In the genomic region with DNA sequence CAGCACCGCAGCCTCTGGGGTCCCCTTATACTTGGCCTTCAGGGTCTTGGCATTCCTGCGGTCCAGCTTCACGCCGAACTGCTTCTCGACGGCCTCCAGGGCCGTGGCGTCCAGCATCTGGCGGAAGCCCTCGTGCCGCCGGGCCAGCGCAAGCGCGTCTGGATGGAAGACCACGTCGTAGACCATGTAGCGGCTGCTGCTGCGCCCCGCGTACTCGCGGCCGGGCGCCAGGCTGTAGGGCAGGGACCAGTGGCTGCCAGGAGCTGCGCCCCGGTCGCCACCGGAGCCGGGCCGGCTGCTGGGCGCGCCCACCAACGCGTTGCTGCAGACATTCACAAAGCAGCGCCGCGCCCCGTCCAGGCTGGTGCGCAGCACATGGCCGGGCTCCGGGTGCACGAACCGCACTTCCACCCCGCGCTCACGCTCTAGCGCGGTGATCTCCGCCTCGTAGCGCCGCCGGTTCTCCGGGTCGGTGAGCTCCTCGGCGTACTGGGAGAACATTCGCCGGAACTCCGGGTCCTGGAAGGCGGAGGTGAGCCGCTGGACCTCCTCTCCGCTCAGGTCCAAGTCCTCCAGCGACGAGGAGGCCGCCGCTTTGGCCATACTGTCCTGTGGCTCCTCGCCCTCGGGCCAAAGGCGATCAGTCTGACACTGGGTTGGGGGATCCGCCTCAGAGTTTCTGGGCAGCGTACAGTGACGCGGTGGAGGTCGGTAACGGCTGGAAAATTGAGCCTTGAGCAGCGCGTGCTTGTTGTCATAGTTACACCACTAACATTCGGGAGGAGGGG, we compare ENCODE assay signal across 8 cellular contexts. TPM values are rescaled to one million over a fixed set of nuclear protein-coding genes. Genes with fewer than 3 reads are reported as not detected.
DNase-seq lines count a peak whose midpoint lies in the region; ATAC-seq and TF ChIP-seq lines count a peak whose summit lies in the region.

A gene with protein sequence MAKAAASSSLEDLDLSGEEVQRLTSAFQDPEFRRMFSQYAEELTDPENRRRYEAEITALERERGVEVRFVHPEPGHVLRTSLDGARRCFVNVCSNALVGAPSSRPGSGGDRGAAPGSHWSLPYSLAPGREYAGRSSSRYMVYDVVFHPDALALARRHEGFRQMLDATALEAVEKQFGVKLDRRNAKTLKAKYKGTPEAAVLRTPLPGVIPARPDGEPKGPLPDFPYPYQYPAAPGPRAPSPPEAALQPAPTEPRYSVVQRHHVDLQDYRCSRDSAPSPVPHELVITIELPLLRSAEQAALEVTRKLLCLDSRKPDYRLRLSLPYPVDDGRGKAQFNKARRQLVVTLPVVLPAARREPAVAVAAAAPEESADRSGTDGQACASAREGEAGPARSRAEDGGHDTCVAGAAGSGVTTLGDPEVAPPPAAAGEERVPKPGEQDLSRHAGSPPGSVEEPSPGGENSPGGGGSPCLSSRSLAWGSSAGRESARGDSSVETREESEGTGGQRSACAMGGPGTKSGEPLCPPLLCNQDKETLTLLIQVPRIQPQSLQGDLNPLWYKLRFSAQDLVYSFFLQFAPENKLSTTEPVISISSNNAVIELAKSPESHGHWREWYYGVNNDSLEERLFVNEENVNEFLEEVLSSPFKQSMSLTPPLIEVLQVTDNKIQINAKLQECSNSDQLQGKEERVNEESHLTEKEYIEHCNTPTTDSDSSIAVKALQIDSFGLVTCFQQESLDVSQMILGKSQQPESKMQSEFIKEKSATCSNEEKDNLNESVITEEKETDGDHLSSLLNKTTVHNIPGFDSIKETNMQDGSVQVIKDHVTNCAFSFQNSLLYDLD (minus strand): TSS at position 698 of the 788 bp plus-strand sequence. CDS start 95 bp downstream, at position 603.

- peaks cover 18% of the 10 kb centered on the region for H3K36me3 Mint-ChIP-seq in progenitor cell of endocrine pancreas (ENCODE audit: insufficient read depth)

- H4K20me1 ChIP-seq in HCT116 (ENCODE audit: insufficient read depth): no peaks in the 10 kb centered on the region; the same call in 1 of the 2 replicates

- H3K9ac ChIP-seq in HCT116 (ENCODE audit: low read length) (peak within 1 kb of the TSS; percentile 98), adipocyte (ENCODE audit: low read length) (peak within 1 kb of the TSS; percentile 98)

- TSS peak; percentile 25 for BruUV-seq in HCT116 (replicated peaks; lab: Mats Ljungman, UMichigan)

- CTCF ChIA-PET in HCT116 (lab: Charles Lee): interaction anchor here (0.8 to 2.1 kb wide), 19 partner anchors 11 to 470 kb away, joined by 3 to 17 read pairs (median 6); a partner anchor contains a TSS

- no peaks in the 10 kb centered on the region for H3K9me2 ChIP-seq in HCT116 (ENCODE audit: insufficient read depth)

- peaks cover 93% of the 10 kb centered on the region for H3K79me2 ChIP-seq in HCT116 (ENCODE audit: insufficient read depth, low read length)

- TF ChIP-seq RAD21 in HCT116 (IDR thresholded peaks at IDR 0.05; ENCODE audit: low read depth): no peak

- H3K4me3 Mint-ChIP-seq in progenitor cell of endocrine pancreas (ENCODE audit: low read depth): peak within 1 kb of the TSS; percentile 100

- H3K27me3 ChIP-seq in GM06990 (replicated peaks; ENCODE audit: control insufficient read depth, insufficient read depth, low read length) (no peaks in the 10 kb centered on the region), HCT116 (ENCODE audit: insufficient read depth, low read length) (no peaks in the 10 kb centered on the region), MG63 (no peaks in the 10 kb centered on the region), adipocyte (replicated peaks; ENCODE audit: control insufficient read depth, insufficient read depth, low read length) (no peaks in the 10 kb centered on the region), cardiac muscle cell (no peaks in the 10 kb centered on the region), uterus (no peaks in the 10 kb centered on the region)

- no peaks in the 10 kb centered on the region for H3K27me3 Mint-ChIP-seq in progenitor cell of endocrine pancreas

- no peaks in the 10 kb centered on the region for H3K9me3 Mint-ChIP-seq in progenitor cell of endocrine pancreas (ENCODE audit: low read depth)

- ATAC-seq in HCT116 (peak; percentile 27), SK-N-SH treated with all-trans-retinoic acid at 6 μM for 48 hours (peak; percentile 74)

- H3K27ac Mint-ChIP-seq in progenitor cell of endocrine pancreas: peak within 1 kb of the TSS; percentile 96

- DNase-seq in GM06990 (ENCODE audit: extremely low read depth, insufficient read length): no peak
- DNase-seq in HCT116 (ENCODE audit: low read depth, low spot score): no peak
- DNase-seq in MG63: peak; percentile 50
- DNase-seq in adipocyte (ENCODE audit: low read depth): peak; percentile 86
- DNase-seq in cardiac muscle cell (ENCODE audit: low read depth in 1 of 2, low spot score in 1 of 2): peak; percentile 79 to 80
- DNase-seq in progenitor cell of endocrine pancreas (ENCODE audit: low spot score, unreplicated experiment): peak; percentile 30
- DNase-seq in uterus: peak; percentile 51 to 64

- no peaks in the 10 kb centered on the region for H3K9me3 ChIP-seq in HCT116 (ENCODE audit: control insufficient read depth in 1 of 2, insufficient read depth in 1 of 2, low read depth in 1 of 2, low read length in 2 of 2)
- H3K9me3 ChIP-seq in MG63: no peaks in the 10 kb centered on the region
- no peaks in the 10 kb centered on the region for H3K9me3 ChIP-seq in adipocyte (ENCODE audit: control insufficient read depth, low read length)
- no peaks in the 10 kb centered on the region for H3K9me3 ChIP-seq in cardiac muscle cell (ENCODE audit: low read depth)
- no peaks in the 10 kb centered on the region for H3K9me3 ChIP-seq in uterus

- POLR2A ChIA-PET in HCT116 (lab: Charles Lee): interaction anchor here (0.8 to 2.7 kb wide), 9 partner anchors 10 to 369 kb away, joined by 3 to 17 read pairs (median 4); a partner anchor contains a TSS

- intact Hi-C loops in HCT116 (cut with micrococcal nuclease): loop anchor here (1.0 to 5.0 kb wide), 4 partner anchors 134 to 218 kb away; a partner anchor contains a TSS
- intact Hi-C loops in uterus (cut with DNase I; ENCODE audit: low total_unique reads): loop anchor here (5.0 kb wide), 1 partner anchor 153 kb away; no protein-coding TSS in a partner anchor

- H3K4me1 Mint-ChIP-seq in progenitor cell of endocrine pancreas (ENCODE audit: low read depth): peaks cover 22% of the 10 kb centered on the region

- H3K27ac ChIP-seq in HCT116 (ENCODE audit: low read depth, low read length) (peak within 1 kb of the TSS; percentile 98), cardiac muscle cell (peak within 1 kb of the TSS; percentile 84), uterus (peak within 1 kb of the TSS; percentile 95 to 97)

- RAD21 ChIA-PET in HCT116 (lab: Charles Lee; ENCODE audit: low non-redundant PET in 1 of 2, low total read pairs in 2 of 2, uncharacterized antibody in 2 of 2, unreplicated experiment in 2 of 2): interaction anchor here (0.5 to 1.1 kb wide), 3 partner anchors 14 to 172 kb away, joined by 3 to 5 read pairs (median 3); a partner anchor contains a TSS

- H3K4me3 ChIP-seq in GM06990 (replicated peaks; ENCODE audit: low read depth, low read length) (peak within 1 kb of the TSS; percentile 94), HCT116 (replicated peaks in 1 of 2; ENCODE audit: low read depth in 1 of 2, low read length in 2 of 2) (peak within 1 kb of the TSS; percentile 83 to 95), MG63 (peak within 1 kb of the TSS; percentile 83), adipocyte (ENCODE audit: low read length) (peak within 1 kb of the TSS; percentile 99), cardiac muscle cell (peak within 1 kb of the TSS; percentile 66), uterus (peak within 1 kb of the TSS; percentile 85 to 95)

- H2AFZ ChIP-seq in HCT116 (ENCODE audit: low read depth, low read length, poor library complexity, severe bottlenecking): no peak within 1 kb of the TSS

- H3K36me3 ChIP-seq in GM06990 (ENCODE audit: control insufficient read depth, insufficient read depth, low read length): peaks cover 3% of the 10 kb centered on the region
- peaks cover 6 to 19% of the 10 kb centered on the region in 2 experiments; a peak in 2 of 4 replicates for H3K36me3 ChIP-seq in HCT116 (ENCODE audit: control insufficient read depth in 1 of 2, insufficient read depth in 2 of 2, low read length in 2 of 2)
- peaks cover 17% of the 10 kb centered on the region for H3K36me3 ChIP-seq in MG63
- H3K36me3 ChIP-seq in adipocyte (ENCODE audit: control insufficient read depth, insufficient read depth, low read length, severe bottlenecking): peaks cover 13% of the 10 kb centered on the region
- H3K36me3 ChIP-seq in cardiac muscle cell: peaks cover 3% of the 10 kb centered on the region
- no peaks in the 10 kb centered on the region for H3K36me3 ChIP-seq in uterus

- TF ChIP-seq CTCF in GM06990 (IDR thresholded peaks at IDR 0.05; ENCODE audit: insufficient read depth, low read length, poor library complexity, severe bottlenecking): no peak
- TF ChIP-seq CTCF in HCT116 (IDR thresholded peaks at IDR 0.05 in 2 of 3, conservative IDR thresholded peaks at IDR 0.05 in 1 of 3; ENCODE audit: borderline replicate concordance in 1 of 3, insufficient read depth in 1 of 3, low read depth in 2 of 3, low read length in 2 of 3): no peak
- TF ChIP-seq CTCF in cardiac muscle cell (IDR thresholded peaks at IDR 0.05; ENCODE audit: low read depth, low read length): no peak
- TF ChIP-seq CTCF in progenitor cell of endocrine pancreas (IDR thresholded peaks at IDR 0.05; ENCODE audit: unreplicated experiment): no peak
- TF ChIP-seq CTCF in uterus (IDR thresholded peaks at IDR 0.05): no peak

- H3K4me1 ChIP-seq in HCT116 (ENCODE audit: control insufficient read depth in 1 of 2, insufficient read depth in 2 of 2, low read length in 2 of 2) (peaks cover 6 to 21% of the 10 kb centered on the region in 2 experiments), adipocyte (ENCODE audit: control insufficient read depth, insufficient read depth, low read length) (peaks cover 24% of the 10 kb centered on the region), cardiac muscle cell (ENCODE audit: low read depth) (peaks cover 9% of the 10 kb centered on the region), uterus (peaks cover 0 to 6% of the 10 kb centered on the region in 2 donors)

- peak within 1 kb of the TSS; percentile 87 for H3K4me2 ChIP-seq in HCT116 (ENCODE audit: low read length)

- TF ChIP-seq POLR2A in HCT116 (IDR thresholded peaks at IDR 0.05; ENCODE audit: borderline replicate concordance, extremely low read depth, insufficient read depth, insufficient read length): no peak
- TF ChIP-seq POLR2A in uterus (IDR thresholded peaks at IDR 0.05): no peak

TF ChIP-seq in HCT116, 20 proteins besides CTCF, POLR2A, EP300 and RAD21 (continues in another document):
- peak; percentile 18 for TF ChIP-seq TCF7L2 (IDR thresholded peaks at IDR 0.05; ENCODE audit: borderline replicate concordance, extremely low read depth, insufficient read depth, insufficient read length)

TF ChIP-seq in SK-N-SH treated with all-trans-retinoic acid at 6 μM for 48 hours, 23 proteins besides CTCF, POLR2A, EP300 and RAD21 (continues in another document):
- 0 out of 2 replicates have a peak, but pooled peaks have one; percentile 49 for TF ChIP-seq GLIS3 (CRISPR knock-in tag; IDR thresholded peaks at IDR 0.05)

RNA-seq across cellular contexts. Expression of the gene that starts here (rescaled TPM):
- 13.7 TPM for total RNA-seq in HCT116 (2021; ENCODE audit: unreplicated experiment)
- 6.0 and 6.9 TPM in 2 replicates for polyA plus RNA-seq in HCT116 (2012)
- total RNA-seq in MG63 (2014; rRNA removed; shearing (Covaris generic); ENCODE audit: low replicate concordance): 9.2 and 11.6 TPM in 2 replicates
- 28.0 and 28.9 TPM in 2 replicates for total RNA-seq in cardiac muscle cell
- polyA plus RNA-seq in cardiac muscle cell: 26.0 and 34.9 TPM in 2 replicates
- 18.9 and 20.5 TPM in 2 replicates for total RNA-seq in progenitor cell of endocrine pancreas
- 10 to 100 TPM in 2 of 4 donors, 1 to 10 TPM in 2; 3.8 to 18.9 (median 8.8) TPM for total RNA-seq in uterus

Comparison
In these comparisons a context has a peak if more than half of its experiments do, and no peak if none do; other contexts are left out.
1. DNase-seq: peak in MG63 (single experiment), adipocyte (single experiment), cardiac muscle cell (2 of 2), progenitor cell of endocrine pancreas (single experiment) and uterus (2 of 2); none in GM06990 (single experiment) and HCT116 (single experiment).
2. Peak in every context shown above with its lines, with median percentiles within 50 percentile points of each other: H3K4me3 ChIP-seq and H3K27ac ChIP-seq.